ENCODE assay signal across 27 cellular contexts in genomic region chr16:66402166-66402565, GRCh38. TPM values are rescaled to one million over a fixed set of nuclear protein-coding genes. Genes with fewer than 3 reads are reported as not detected.
DNase-seq lines count a peak whose midpoint lies in the region; ATAC-seq and TF ChIP-seq lines count a peak whose summit lies in the region.
"Had no signal": no experiment of that assay in that cellular context is flagged by ENCODE, and none has a peak within 500 bp of the region (broad histone marks: within the 10 kb centered on the region; RNA-seq: fewer than 3 reads in every experiment).

No MANE protein-coding gene starts in this region.

- H3K36me3 ChIP-seq in left ventricle myocardium inferior (peaks cover 16% of the 10 kb centered on the region), right atrium auricular region (no peaks in the 10 kb centered on the region)
- H3K36me3 ChIP-seq: BE2C, BLaER1 had no signal

- peaks cover 1% of the 10 kb centered on the region for H3K27me3 Mint-ChIP-seq in glutamatergic neuron (ENCODE audit: unreplicated experiment)
- peaks cover 18% of the 10 kb centered on the region for H3K27me3 Mint-ChIP-seq in osteocyte (ENCODE audit: unreplicated experiment)
- H3K27me3 Mint-ChIP-seq in T-helper 17 cell: peaks cover 18% of the 10 kb centered on the region

- H3K9me3 Mint-ChIP-seq in glutamatergic neuron (ENCODE audit: unreplicated experiment) (peaks cover 6% of the 10 kb centered on the region), osteocyte (ENCODE audit: unreplicated experiment) (peaks cover 6% of the 10 kb centered on the region)
- H3K9me3 Mint-ChIP-seq: CD4-positive, alpha-beta memory T cell; CD4-positive, CD25-positive, alpha-beta regulatory T cell; CD8-positive, alpha-beta memory T cell had no signal

- peaks cover 8% of the 10 kb centered on the region for H3K27me3 ChIP-seq in left ventricle myocardium inferior (ENCODE audit: low read depth)
- H3K27me3 ChIP-seq in right atrium auricular region: no peaks in the 10 kb centered on the region
- H3K27me3 ChIP-seq: BE2C, BLaER1 had no signal

- H3K9me3 ChIP-seq in left ventricle myocardium inferior (replicated peaks) (peaks cover 7% of the 10 kb centered on the region), right atrium auricular region (no peaks in the 10 kb centered on the region), T-helper 17 cell (ENCODE audit: control insufficient read depth, low read length, poor library complexity, severe bottlenecking) (no peaks in the 10 kb centered on the region)
- H3K9me3 ChIP-seq: BE2C had no signal

- peaks cover 29% of the 10 kb centered on the region for H3K4me1 Mint-ChIP-seq in glutamatergic neuron (ENCODE audit: low read depth, unreplicated experiment)
- peaks cover 11% of the 10 kb centered on the region for H3K4me1 Mint-ChIP-seq in osteocyte (ENCODE audit: unreplicated experiment)
- H3K4me1 Mint-ChIP-seq in T-helper 17 cell: peaks cover 6% of the 10 kb centered on the region

- H3K36me3 Mint-ChIP-seq in glutamatergic neuron (ENCODE audit: unreplicated experiment): peaks cover 4% of the 10 kb centered on the region
- no peaks in the 10 kb centered on the region for H3K36me3 Mint-ChIP-seq in osteocyte (ENCODE audit: unreplicated experiment)
- no peaks in the 10 kb centered on the region for H3K36me3 Mint-ChIP-seq in T-helper 17 cell (ENCODE audit: low read depth)
- H3K36me3 Mint-ChIP-seq: CD14-positive monocyte; CD4-positive, CD25-positive, alpha-beta regulatory T cell; CD8-positive, alpha-beta memory T cell had no signal

- H3K4me3 Mint-ChIP-seq in glutamatergic neuron (ENCODE audit: unreplicated experiment) (peak overlapping the region; percentile 4), osteocyte (ENCODE audit: unreplicated experiment) (no peak overlapping the region), T-helper 17 cell (no peak overlapping the region)
- H3K4me3 Mint-ChIP-seq: CD14-positive monocyte; CD4-positive, alpha-beta memory T cell; CD8-positive, alpha-beta memory T cell had no signal

- peak overlapping the region; percentile 73 for H3K27ac ChIP-seq in left ventricle myocardium inferior (replicated peaks)
- H3K27ac ChIP-seq in right atrium auricular region: no peak overlapping the region
- H3K27ac ChIP-seq: BLaER1 had no signal

- H3K27ac Mint-ChIP-seq in glutamatergic neuron (ENCODE audit: unreplicated experiment) (no peak overlapping the region), osteocyte (ENCODE audit: unreplicated experiment) (no peak overlapping the region), T-helper 17 cell (no peak overlapping the region)
- H3K27ac Mint-ChIP-seq: CD14-positive monocyte; CD4-positive, alpha-beta memory T cell; CD4-positive, CD25-positive, alpha-beta regulatory T cell; CD8-positive, alpha-beta memory T cell had no signal

- intact Hi-C loops in left ventricle myocardium inferior (cut with micrococcal nuclease): no loop called here

- H3K4me3 ChIP-seq in left ventricle myocardium inferior: no peak overlapping the region
- no peak overlapping the region for H3K4me3 ChIP-seq in right atrium auricular region
- H3K4me3 ChIP-seq: BLaER1, GM12878 had no signal

- ATAC-seq in T-helper 17 cell (no peak), HG02610 (IDR thresholded peaks at IDR 0.05; ENCODE audit: unreplicated experiment) (no peak)
- ATAC-seq: GM12878 had no signal

- no peak for DNase-seq in left ventricle myocardium inferior
- DNase-seq in right atrium auricular region (ENCODE audit: low spot score): no peak
- DNase-seq in glutamatergic neuron: peak; percentile 40
- DNase-seq in osteocyte (ENCODE audit: extremely low spot score, unreplicated experiment): peak; percentile 73
- DNase-seq in T-helper 17 cell: no peak
- no peak for DNase-seq in NCI-H1417 (lab: John Stamatoyannopoulos, UW)
- DNase-seq: ACHN; BE2C; C1 segment of cervical spinal cord; CD4-positive, alpha-beta memory T cell; CD4-positive, CD25-positive, alpha-beta regulatory T cell; CD8-positive, alpha-beta memory T cell; COR-L47; DMS 273 treated with DMSO at 0.1 percent for 48 hours; DMS153; DMS53; DMS79; DND-41; EL; GDM1 had no signal

- H3K4me1 ChIP-seq in left ventricle myocardium inferior (peaks cover 47% of the 10 kb centered on the region), right atrium auricular region (peaks cover 0 to 21% of the 10 kb centered on the region in 2 donors)

- TF ChIP-seq CTCF in left ventricle myocardium inferior (IDR thresholded peaks at IDR 0.05; ENCODE audit: borderline replicate concordance) (no peak), right atrium auricular region (IDR thresholded peaks at IDR 0.05) (no peak), glutamatergic neuron (IDR thresholded peaks at IDR 0.05; ENCODE audit: partially characterized antibody, unreplicated experiment) (no peak), osteocyte (IDR thresholded peaks at IDR 0.05) (no peak)

RNA-seq across cellular contexts. Expression of gene BEAN1, which starts 24.9 kb away (rescaled TPM):
- total RNA-seq in left ventricle myocardium inferior: 0.33 TPM
- under 1 TPM; 0.48 to 0.75 TPM for total RNA-seq in right atrium auricular region
- 1.8 TPM for total RNA-seq in glutamatergic neuron (ENCODE audit: unreplicated experiment)
- total RNA-seq in osteocyte: 0.39 and 0.97 TPM in 2 replicates
- total RNA-seq in T-helper 17 cell: not detected
- total RNA-seq: A673; CD4-positive, alpha-beta memory T cell; CD4-positive, CD25-positive, alpha-beta regulatory T cell; CD8-positive, alpha-beta memory T cell; Daoy; G401; GM12878 had no signal

RNA-seq across cellular contexts. Expression of gene CDH5, which starts 35.7 kb away (rescaled TPM):
- total RNA-seq in left ventricle myocardium inferior (47.1 TPM), right atrium auricular region (10 to 100 TPM; 47.4 to 58.0 TPM), glutamatergic neuron (ENCODE audit: unreplicated experiment) (9.6 TPM), osteocyte (0.31 TPM in 1 of 2 replicates, not detected in the other), T-helper 17 cell (not detected)
- total RNA-seq: CD4-positive, alpha-beta memory T cell; CD4-positive, CD25-positive, alpha-beta regulatory T cell; CD8-positive, alpha-beta memory T cell; G401; GM12878 had no signal

Comparison
In these comparisons a context has a peak if more than half of its experiments do, and no peak if none do; other contexts are left out.
1. DNase-seq: peak in glutamatergic neuron (single experiment) and osteocyte (single experiment); none in left ventricle myocardium inferior (single experiment), right atrium auricular region (single experiment), T-helper 17 cell (0 of 3) and NCI-H1417 (0 of 3).